Comparison of ENCODE assay signal across 7 cellular contexts in genomic region chr22:21420180-21420763, GRCh38. TPM values are rescaled to one million over a fixed set of nuclear protein-coding genes. Genes with fewer than 3 reads are reported as not detected.
A peak's percentile ranks its signal among the peaks of the same experiment; 100 is the strongest.
DNase-seq lines count a peak whose midpoint lies in the region; ATAC-seq, FAIRE-seq and TF ChIP-seq lines count a peak whose summit lies in the region.
"Not testable (repeated sequence)": the region's sequence is repeated elsewhere in the genome, so short reads cannot be mapped to it uniquely, and the experiment has no call there.

No MANE protein-coding gene starts in this region.

- peak overlapping the region; percentile 31; the same call in 1 of the 2 replicates for H3K4me2 ChIP-seq in K562 (ENCODE audit: insufficient read depth, low read length)
- peak overlapping the region; percentile 67 for H3K4me2 ChIP-seq in skeletal muscle satellite cell (ENCODE audit: low read length)

- H3K36me3 Mint-ChIP-seq in Caco-2 (ENCODE audit: insufficient read depth, unreplicated experiment); activated CD8-positive, alpha-beta T cell treated with anti-CD3 and anti-CD28 coated beads for 36 hours (ENCODE audit: low read depth): not testable (repeated sequence)

- not testable (repeated sequence) for FAIRE-seq in K562 (lab: Jason Lieb, UNC)

- H3K9me3 Mint-ChIP-seq in Caco-2 (ENCODE audit: unreplicated experiment); activated CD8-positive, alpha-beta T cell treated with anti-CD3 and anti-CD28 coated beads for 36 hours: not testable (repeated sequence)

- TF ChIP-seq RAD21 in K562 (CRISPR knock-in tag; conservative IDR thresholded peaks at IDR 0.05 in 1 of 2, IDR thresholded peaks at IDR 0.05 in 1 of 2) = not testable (repeated sequence)

- POLR2A ChIA-PET in Caco-2 (lab: Charles Lee); Panc1 (lab: Charles Lee); activated CD8-positive, alpha-beta T cell treated with anti-CD3 and anti-CD28 coated beads for 36 hours (lab: Charles Lee); K562 (lab: Yijun Ruan, JAX): not testable (repeated sequence)

- in situ Hi-C loops in Panc1 (cut with HindIII; ENCODE audit: low pct_unique_long_range_greater_than_20kb, low sequenced_read_pairs) = not testable (repeated sequence)
- in situ Hi-C loops in K562 (cut with MboI) = loop anchor here (25.0 kb wide), 2 partner anchors 517 to 1117 kb away; no protein-coding TSS in a partner anchor

- not testable (repeated sequence) for H3K9ac ChIP-seq in K562 (ENCODE audit: insufficient read depth in 1 of 2, low read depth in 2 of 2, low read length in 2 of 2); iPS-15b (ENCODE audit: low read depth, low read length); skeletal muscle satellite cell (ENCODE audit: low read depth, low read length)

- CTCF ChIA-PET in Caco-2 (lab: Charles Lee); Panc1 (lab: Charles Lee); activated CD8-positive, alpha-beta T cell treated with anti-CD3 and anti-CD28 coated beads for 36 hours (lab: Charles Lee); K562 (lab: Yijun Ruan, JAX; ENCODE audit: low intra/inter-chr PET ratio): not testable (repeated sequence)

- H3K79me2 ChIP-seq in K562 (ENCODE audit: control insufficient read depth, insufficient read depth, low read length) = not testable (repeated sequence)

- intact Hi-C loops in Caco-2 (cut with micrococcal nuclease; ENCODE audit: unreplicated experiment); Panc1 (cut with micrococcal nuclease; ENCODE audit: unreplicated experiment); activated CD8-positive, alpha-beta T cell treated with anti-CD3 and anti-CD28 coated beads for 36 hours (cut with micrococcal nuclease); K562 (cut with micrococcal nuclease): not testable (repeated sequence)

- BruUV-seq in Caco-2 (replicated peaks; lab: Mats Ljungman, UMichigan); Panc1 (replicated peaks; lab: Mats Ljungman, UMichigan); K562 (replicated peaks; lab: Mats Ljungman, UMichigan): not testable (repeated sequence)

- not testable (repeated sequence) for H3K4me1 Mint-ChIP-seq in Caco-2 (ENCODE audit: low read depth, unreplicated experiment); activated CD8-positive, alpha-beta T cell treated with anti-CD3 and anti-CD28 coated beads for 36 hours (ENCODE audit: low read depth)

- H3K27me3 Mint-ChIP-seq in Caco-2 (ENCODE audit: insufficient read depth, unreplicated experiment); activated CD8-positive, alpha-beta T cell treated with anti-CD3 and anti-CD28 coated beads for 36 hours: not testable (repeated sequence)

- TF ChIP-seq POLR2A in K562 (conservative IDR thresholded peaks at IDR 0.05) = not testable (repeated sequence)

- H3K9me1 ChIP-seq in K562 (ENCODE audit: control insufficient read depth, insufficient read depth, low read length) = not testable (repeated sequence)

- H3K4me1 ChIP-seq in Caco-2; Panc1 (ENCODE audit: control insufficient read depth, insufficient read depth, low read length); iPS-15b (ENCODE audit: control insufficient read depth, insufficient read depth, low read length); skeletal muscle satellite cell (ENCODE audit: control insufficient read depth, insufficient read depth, low read length): not testable (repeated sequence)
- H3K4me1 ChIP-seq in K562 (replicated peaks in 1 of 2; ENCODE audit: control insufficient read depth in 2 of 2, insufficient read depth in 2 of 2, low read length in 2 of 2) = peaks cover 7 to 10% of the 10 kb centered on the region in 2 experiments; a peak in 4 of 5 replicates

- TF ChIP-seq EP300 in K562 (IDR thresholded peaks at IDR 0.05; ENCODE audit: low read length) = not testable (repeated sequence)

- H3K27me3 ChIP-seq in Caco-2 (replicated peaks; ENCODE audit: control insufficient read depth, insufficient read depth, low read length); Panc1 (ENCODE audit: control insufficient read depth, insufficient read depth, low read length); K562 (ENCODE audit: control insufficient read depth in 2 of 2, insufficient read depth in 2 of 2, low read length in 2 of 2); iPS-15b (ENCODE audit: control insufficient read depth, insufficient read depth, low read length); skeletal muscle satellite cell (ENCODE audit: control insufficient read depth, insufficient read depth, low read length): not testable (repeated sequence)

- TF ChIP-seq CTCF in Caco-2 (IDR thresholded peaks at IDR 0.05; ENCODE audit: insufficient read depth in 1 of 2, low read depth in 1 of 2, low read length in 1 of 2, severe bottlenecking in 1 of 2, unreplicated experiment in 1 of 2); Panc1 (IDR thresholded peaks at IDR 0.05); activated CD8-positive, alpha-beta T cell treated with anti-CD3 and anti-CD28 coated beads for 36 hours (IDR thresholded peaks at IDR 0.05); K562 (IDR thresholded peaks at IDR 0.05 in 2 of 3, conservative IDR thresholded peaks at IDR 0.05 in 1 of 3; ENCODE audit: insufficient read depth in 2 of 3, low read depth in 1 of 3, low read length in 3 of 3): not testable (repeated sequence)

- H3K27ac Mint-ChIP-seq in Caco-2 (ENCODE audit: unreplicated experiment); activated CD8-positive, alpha-beta T cell treated with anti-CD3 and anti-CD28 coated beads for 36 hours: not testable (repeated sequence)

- not testable (repeated sequence) for H3K9me3 ChIP-seq in Caco-2; Panc1 (ENCODE audit: control insufficient read depth, insufficient read depth, low read depth, low read length); K562 (replicated peaks; ENCODE audit: control insufficient read depth, insufficient read depth, low read depth, low read length); iPS-15b (ENCODE audit: control insufficient read depth, insufficient read depth, low read length); skeletal muscle satellite cell (replicated peaks; ENCODE audit: low read length)

- 31% methylated on average over 3 of the region's 19 CpGs for WGBS in K562 (ENCODE audit: insufficient coverage, low coverage, missing lambda C conversion rate)

- not testable (repeated sequence) for H3K27ac ChIP-seq in Panc1 (ENCODE audit: low read length); K562 (ENCODE audit: extremely low read depth, low read depth, low read length)

- ATAC-seq in Panc1 = peak; percentile 62
- peak; percentile 54 for ATAC-seq in activated CD8-positive, alpha-beta T cell treated with anti-CD3 and anti-CD28 coated beads for 36 hours
- not testable (repeated sequence) for ATAC-seq in K562

- H4K20me1 ChIP-seq in K562 (replicated peaks; ENCODE audit: control insufficient read depth, insufficient read depth, low read length) = not testable (repeated sequence)

- H3K4me3 Mint-ChIP-seq in Caco-2 (ENCODE audit: unreplicated experiment); activated CD8-positive, alpha-beta T cell treated with anti-CD3 and anti-CD28 coated beads for 36 hours: not testable (repeated sequence)

- not testable (repeated sequence) for H2AFZ ChIP-seq in K562 (ENCODE audit: low read depth, low read length)

- H3K36me3 ChIP-seq in Caco-2 (ENCODE audit: control insufficient read depth, insufficient read depth, low read length); Panc1 (ENCODE audit: control insufficient read depth, insufficient read depth, low read length); K562 (ENCODE audit: control insufficient read depth, insufficient read depth, low read length); iPS-15b (ENCODE audit: control insufficient read depth, insufficient read depth, low read length); skeletal muscle satellite cell (ENCODE audit: insufficient read depth, low read length): not testable (repeated sequence)

- H3K4me3 ChIP-seq in Caco-2 (ENCODE audit: low read depth, low read length) = peak overlapping the region; percentile 11; the same call in 1 of the 2 replicates
- H3K4me3 ChIP-seq in Panc1 (ENCODE audit: low read depth in 2 of 2, low read length in 2 of 2) = peak overlapping the region in 1 of 2 experiments; percentile 34; a peak in 2 of 4 replicates
- H3K4me3 ChIP-seq in K562; skeletal muscle satellite cell (ENCODE audit: low read length): not testable (repeated sequence)
- peak overlapping the region; percentile 18 for H3K4me3 ChIP-seq in iPS-15b (ENCODE audit: low read depth, low read length)

- not testable (repeated sequence) for DNase-seq in Caco-2; Panc1 (ENCODE audit: low read depth, low spot score); activated CD8-positive, alpha-beta T cell treated with anti-CD3 and anti-CD28 coated beads for 36 hours; K562 (ENCODE audit: extremely low read depth in 1 of 4, low spot score in 3 of 4)
- peak; percentile 10 for DNase-seq in mucosa of gallbladder (ENCODE audit: low spot score)

RNA-seq across cellular contexts. Expression of gene HIC2, which starts 3.1 kb away (rescaled TPM):
- 45.8 and 48.4 TPM in 2 replicates for total RNA-seq in Caco-2 (2022)
- total RNA-seq in Panc1 (2021; ENCODE audit: unreplicated experiment) = 7.3 TPM
- 4.0 TPM for polyA plus RNA-seq in Panc1 (2012; ENCODE audit: insufficient read length)
- total RNA-seq in activated CD8-positive, alpha-beta T cell treated with anti-CD3 and anti-CD28 coated beads for 36 hours = 1 to 10 TPM; 3.8 to 4.1 TPM
- total RNA-seq in K562 (2011; cell fraction: chromatin; rRNA removed; ENCODE audit: low replicate concordance) = 56.9 and 123 TPM in 2 replicates
- total RNA-seq in K562 (2011; cell fraction: nucleolus; rRNA removed) = 77.2 and 88.6 TPM in 2 replicates
- total RNA-seq in K562 (2011; cell fraction: nucleoplasm; rRNA removed) = 64.3 and 67.2 TPM in 2 replicates
- 68.3 and 85.5 TPM in 2 replicates for total RNA-seq in K562 (2014; rRNA removed)
- total RNA-seq in K562 (2014; rRNA removed; fragmentation: Illumina TruSeq; extraction: Trizol) = 25.5 and 25.6 TPM in 2 replicates
- total RNA-seq in K562 (2015; rRNA removed; fragmentation: Illumina TruSeq; extraction: Trizol) = 51.0 and 51.9 TPM in 2 replicates
- total RNA-seq in K562 (2021) = 104 and 117 TPM in 2 replicates
- polyA plus RNA-seq in K562 (2011; rRNA removed) = 19.7 and 20.7 TPM in 2 replicates
- polyA plus RNA-seq in K562 (2011; cell fraction: cytosol; rRNA removed) = 25.5 and 39.2 TPM in 2 replicates
- 39.9 and 64.1 TPM in 2 replicates for polyA plus RNA-seq in K562 (2011; cell fraction: nucleus; rRNA removed)
- polyA plus RNA-seq in K562 (2012) = 40.2 and 58.7 TPM in 2 replicates
- 35.5 and 50.6 TPM in 2 replicates for polyA plus RNA-seq in K562 (2014; fragmentation: Illumina TruSeq; extraction: Trizol)
- 1 to 10 TPM; 1.7 to 2.6 TPM for polyA plus RNA-seq in K562 (2014; fragmentation: Nextera tagmentation; extraction: Ambion mirVana)
- 40.8 and 41.4 TPM in 2 replicates for polyA plus RNA-seq in K562 (2014; rRNA removed)
- polyA minus RNA-seq in K562 (2011; rRNA and poly(A)+ RNA removed) = 20.9 and 37.6 TPM in 2 replicates
- 47.0 and 61.2 TPM in 2 replicates for polyA minus RNA-seq in K562 (2011; cell fraction: cytosol; rRNA and poly(A)+ RNA removed)
- polyA minus RNA-seq in K562 (2011; cell fraction: nucleus; rRNA and poly(A)+ RNA removed) = 31.5 and 40.1 TPM in 2 replicates
- 4.5 TPM for total RNA-seq in mucosa of gallbladder
- total RNA-seq in skeletal muscle satellite cell (2012; rRNA removed) = 2.5 and 3.3 TPM in 2 replicates

RNA-seq across cellular contexts. Expression of gene RIMBP3B, which starts 36.7 kb away (rescaled TPM):
- not detected in 2 replicates for total RNA-seq in Caco-2 (2022)
- 0.54 TPM for total RNA-seq in Panc1 (2021; ENCODE audit: unreplicated experiment)
- not detected for polyA plus RNA-seq in Panc1 (2012; ENCODE audit: insufficient read length)
- total RNA-seq in activated CD8-positive, alpha-beta T cell treated with anti-CD3 and anti-CD28 coated beads for 36 hours = under 1 TPM; 0.16 to 0.29 TPM
- 0.60 TPM in 1 of 2 replicates, not detected in the other for total RNA-seq in K562 (2011; cell fraction: chromatin; rRNA removed; ENCODE audit: low replicate concordance)
- total RNA-seq in K562 (2011; cell fraction: nucleolus; rRNA removed) = 0.13 and 1.0 TPM in 2 replicates
- total RNA-seq in K562 (2011; cell fraction: nucleoplasm; rRNA removed) = 0.29 and 0.46 TPM in 2 replicates
- 0.14 and 0.37 TPM in 2 replicates for total RNA-seq in K562 (2014; rRNA removed)
- total RNA-seq in K562 (2014; rRNA removed; fragmentation: Illumina TruSeq; extraction: Trizol) = 0.18 and 0.19 TPM in 2 replicates
- 0.23 and 0.29 TPM in 2 replicates for total RNA-seq in K562 (2015; rRNA removed; fragmentation: Illumina TruSeq; extraction: Trizol)
- total RNA-seq in K562 (2021) = 0.55 and 0.78 TPM in 2 replicates
- 0.03 and 0.16 TPM in 2 replicates for polyA plus RNA-seq in K562 (2011; rRNA removed)
- polyA plus RNA-seq in K562 (2011; cell fraction: cytosol; rRNA removed) = 0.06 and 0.13 TPM in 2 replicates
- polyA plus RNA-seq in K562 (2011; cell fraction: nucleus; rRNA removed) = 0.08 and 0.18 TPM in 2 replicates
- polyA plus RNA-seq in K562 (2012) = 0.43 and 1.1 TPM in 2 replicates
- polyA plus RNA-seq in K562 (2014; fragmentation: Illumina TruSeq; extraction: Trizol) = 0.14 and 0.24 TPM in 2 replicates
- under 1 TPM in 1 of 2 experiments, not detected in 1; 0.01 TPM for polyA plus RNA-seq in K562 (2014; fragmentation: Nextera tagmentation; extraction: Ambion mirVana)
- 0.08 and 0.18 TPM in 2 replicates for polyA plus RNA-seq in K562 (2014; rRNA removed)
- polyA minus RNA-seq in K562 (2011; rRNA and poly(A)+ RNA removed) = 0.32 and 0.36 TPM in 2 replicates
- polyA minus RNA-seq in K562 (2011; cell fraction: cytosol; rRNA and poly(A)+ RNA removed) = 0.29 TPM in 1 of 2 replicates, not detected in the other
- 0.13 and 0.44 TPM in 2 replicates for polyA minus RNA-seq in K562 (2011; cell fraction: nucleus; rRNA and poly(A)+ RNA removed)
- 1.0 TPM for total RNA-seq in mucosa of gallbladder
- under 0.01 and 0.22 TPM in 2 replicates for total RNA-seq in skeletal muscle satellite cell (2012; rRNA removed)

RNA-seq across cellular contexts. Expression of gene TMEM191C, which starts 46.9 kb away (rescaled TPM):
- total RNA-seq in Caco-2 (2022) (7.5 and 8.5 TPM in 2 replicates), Panc1 (2021; ENCODE audit: unreplicated experiment) (2.9 TPM), K562 (2014; rRNA removed) (3.4 and 4.6 TPM in 2 replicates), K562 (2014; rRNA removed; fragmentation: Illumina TruSeq; extraction: Trizol) (0.41 and 0.84 TPM in 2 replicates), K562 (2015; rRNA removed; fragmentation: Illumina TruSeq; extraction: Trizol) (1.1 and 1.6 TPM in 2 replicates), K562 (2021) (5.8 and 7.1 TPM in 2 replicates), mucosa of gallbladder (2.8 TPM)
- polyA plus RNA-seq in Panc1 (2012; ENCODE audit: insufficient read length) = 1.4 TPM
- total RNA-seq in activated CD8-positive, alpha-beta T cell treated with anti-CD3 and anti-CD28 coated beads for 36 hours = 1 to 10 TPM; 1.7 to 2.7 TPM
- 5.4 and 9.0 TPM in 2 replicates for total RNA-seq in K562 (2011; cell fraction: chromatin; rRNA removed; ENCODE audit: low replicate concordance)
- total RNA-seq in K562 (2011; cell fraction: nucleolus; rRNA removed) = 9.5 and 10.3 TPM in 2 replicates
- 7.1 and 8.9 TPM in 2 replicates for total RNA-seq in K562 (2011; cell fraction: nucleoplasm; rRNA removed)
- polyA plus RNA-seq in K562 (2011; rRNA removed) (2.1 and 3.1 TPM in 2 replicates), K562 (2014; fragmentation: Illumina TruSeq; extraction: Trizol) (0.82 and 1.1 TPM in 2 replicates), K562 (2014; fragmentation: Nextera tagmentation; extraction: Ambion mirVana) (under 1 TPM; 0.15 to 0.28 TPM), K562 (2014; rRNA removed) (4.0 and 6.5 TPM in 2 replicates)
- polyA plus RNA-seq in K562 (2011; cell fraction: cytosol; rRNA removed) = 5.0 and 11.5 TPM in 2 replicates
- polyA plus RNA-seq in K562 (2011; cell fraction: nucleus; rRNA removed) = 13.1 and 16.7 TPM in 2 replicates
- polyA plus RNA-seq in K562 (2012) = 5.2 and 9.2 TPM in 2 replicates
- 0.46 and 0.93 TPM in 2 replicates for polyA minus RNA-seq in K562 (2011; rRNA and poly(A)+ RNA removed)
- polyA minus RNA-seq in K562 (2011; cell fraction: cytosol; rRNA and poly(A)+ RNA removed) = 2.4 and 4.9 TPM in 2 replicates
- polyA minus RNA-seq in K562 (2011; cell fraction: nucleus; rRNA and poly(A)+ RNA removed) = 2.4 and 3.0 TPM in 2 replicates
- 1.1 and 2.8 TPM in 2 replicates for total RNA-seq in skeletal muscle satellite cell (2012; rRNA removed)
